In the genomic region with DNA sequence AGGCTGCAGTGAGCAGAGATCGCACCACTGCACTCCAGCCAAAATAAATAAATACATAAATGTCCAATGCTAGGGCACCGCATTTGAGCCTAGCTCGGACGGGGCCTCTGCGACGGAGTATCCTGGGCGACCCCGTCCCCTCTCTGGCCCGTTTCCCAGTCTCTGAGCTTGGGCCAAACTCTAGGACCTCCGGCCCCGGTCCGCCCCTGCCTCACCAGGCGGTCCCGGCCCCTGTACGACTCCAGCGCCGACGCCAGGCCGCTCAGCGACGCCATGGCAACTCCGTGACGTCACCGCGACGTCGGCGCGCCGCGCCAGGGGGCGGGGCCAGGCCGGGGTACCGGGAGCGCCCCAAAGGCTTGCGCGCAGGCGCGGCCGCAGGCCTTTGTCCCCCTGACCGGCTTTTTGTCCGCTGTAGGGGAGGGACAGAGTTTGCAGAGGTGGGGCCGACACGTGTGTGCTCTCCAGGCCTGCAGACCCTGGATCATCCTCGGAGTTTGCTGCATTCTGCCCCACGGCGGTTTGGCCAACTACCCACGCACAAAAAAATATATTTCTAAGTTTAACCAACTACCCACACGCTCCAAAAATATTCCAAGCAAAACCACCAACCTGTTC, we compare ENCODE assay signal across 8 cellular contexts. TPM values are rescaled to one million over a fixed set of nuclear protein-coding genes. Genes with fewer than 3 reads are reported as not detected.
DNase-seq lines count a peak whose midpoint lies in the region; ATAC-seq lines count a peak whose summit lies in the region.

PEX11G (minus strand) TSS at position 300 of the 618 bp plus-strand sequence; CDS start at position 275, 25 bp downstream.

- H3K9me3 ChIP-seq in SJSA1 (replicated peaks): peaks cover 3% of the 10 kb centered on the region; the same call in 1 of the 2 replicates

- peaks cover 23% of the 10 kb centered on the region for H3K4me1 Mint-ChIP-seq in activated naive CD4-positive, alpha-beta T cell treated with anti-CD3 and anti-CD28 coated beads, Interleukin-2, amount 10 ng/mL, durations not matched to agents 7 days and 5 days

- no peaks in the 10 kb centered on the region for H3K36me3 Mint-ChIP-seq in activated naive CD4-positive, alpha-beta T cell treated with anti-CD3 and anti-CD28 coated beads, Interleukin-2, amount 10 ng/mL, durations not matched to agents 7 days and 5 days

- peak within 1 kb of the TSS; percentile 47; the same call in 1 of the 2 replicates for H3K27ac ChIP-seq in ACC112 (ENCODE audit: low read depth, low read length)
- peak within 1 kb of the TSS; percentile 41; the same call in 1 of the 2 replicates for H3K27ac ChIP-seq in SJSA1
- peak within 1 kb of the TSS; percentile 86 for H3K27ac ChIP-seq in substantia nigra (ENCODE audit: low read depth, low read length, poor library complexity, severe bottlenecking)

- H3K4me3 Mint-ChIP-seq in activated naive CD4-positive, alpha-beta T cell treated with anti-CD3 and anti-CD28 coated beads, Interleukin-2, amount 10 ng/mL, durations not matched to agents 7 days and 5 days: peak within 1 kb of the TSS; percentile 73

- no peaks in the 10 kb centered on the region for H3K79me2 ChIP-seq in ACC112 (ENCODE audit: control insufficient read depth, insufficient read depth, low read length, unreplicated experiment)

- H3K4me3 ChIP-seq in ACC112 (ENCODE audit: low read depth, low read length) (peak within 1 kb of the TSS; percentile 85), SJSA1 (peak within 1 kb of the TSS; percentile 41)
- peak within 1 kb of the TSS; percentile 69 for H3K4me3 ChIP-seq in Jurkat, Clone E6-1 (ENCODE audit: low read length)

- DNase-seq in Jurkat, Clone E6-1 (ENCODE audit: low read depth, low spot score): peak; percentile 71
- DNase-seq in SJSA1 (ENCODE audit: low read depth in 1 of 2, low spot score in 2 of 2): peak; percentile 68 to 80
- peak; percentile 92 for DNase-seq in activated naive CD4-positive, alpha-beta T cell treated with anti-CD3 and anti-CD28 coated beads, Interleukin-2, amount 10 ng/mL, durations not matched to agents 7 days and 5 days
- peak; percentile 98 for DNase-seq in germinal center (ENCODE audit: low spot score)
- DNase-seq in nucleus accumbens (lab: John Stamatoyannopoulos, UW): peak in 55 of 56 donors; percentile 17 to 94 (median 84)
- peak; percentile 40 to 97 (median 84) for DNase-seq in substantia nigra (lab: John Stamatoyannopoulos, UW)

- H3K27me3 Mint-ChIP-seq in activated naive CD4-positive, alpha-beta T cell treated with anti-CD3 and anti-CD28 coated beads, Interleukin-2, amount 10 ng/mL, durations not matched to agents 7 days and 5 days: peaks cover 4% of the 10 kb centered on the region

- H3K36me3 ChIP-seq in ACC112 (ENCODE audit: insufficient read depth, low read length) (no peaks in the 10 kb centered on the region), SJSA1 (no peaks in the 10 kb centered on the region)

- CTCF ChIA-PET in activated naive CD4-positive, alpha-beta T cell treated with anti-CD3 and anti-CD28 coated beads, Interleukin-2, amount 10 ng/mL, durations not matched to agents 7 days and 5 days (lab: Charles Lee): interaction anchor here (1.0 kb wide), 1 partner anchor 192 kb away, joined by 4 read pairs; the partner anchor contains the start of gene TRAPPC5

- no peaks in the 10 kb centered on the region for H3K4me1 ChIP-seq in ACC112 (ENCODE audit: control insufficient read depth, insufficient read depth, low read length, unreplicated experiment)
- H3K4me1 ChIP-seq in SJSA1 (replicated peaks): peaks cover 21% of the 10 kb centered on the region

- peak within 1 kb of the TSS; percentile 86 for H3K27ac Mint-ChIP-seq in activated naive CD4-positive, alpha-beta T cell treated with anti-CD3 and anti-CD28 coated beads, Interleukin-2, amount 10 ng/mL, durations not matched to agents 7 days and 5 days

- peak within 1 kb of the TSS; percentile 97 for H2AFZ ChIP-seq in ACC112 (ENCODE audit: low read length, unreplicated experiment)

- H3K27me3 ChIP-seq in ACC112 (ENCODE audit: insufficient read depth, low read length) (no peaks in the 10 kb centered on the region), SJSA1 (replicated peaks) (no peaks in the 10 kb centered on the region)

- no peaks in the 10 kb centered on the region for H3K9me3 Mint-ChIP-seq in activated naive CD4-positive, alpha-beta T cell treated with anti-CD3 and anti-CD28 coated beads, Interleukin-2, amount 10 ng/mL, durations not matched to agents 7 days and 5 days

- peak; percentile 67 for ATAC-seq in GM19035 (IDR thresholded peaks at IDR 0.05; ENCODE audit: unreplicated experiment)

RNA-seq across cellular contexts. Expression of gene PEX11G, which starts in this region (rescaled TPM):
- not detected for polyA plus RNA-seq in Jurkat, Clone E6-1 (2012; ENCODE audit: insufficient read depth, insufficient read length)
- 0.47 TPM in 1 of 2 replicates, not detected in the other for total RNA-seq in SJSA1 (2014; rRNA removed; shearing (Covaris generic))

Comparison
In these comparisons a context has a peak if more than half of its experiments do, and no peak if none do; other contexts are left out.
1. Peak in every context shown above with its lines: DNase-seq, ATAC-seq, H3K4me3 ChIP-seq and H3K27ac ChIP-seq.
2. Peak in DNase-seq, H3K4me3 ChIP-seq and H3K27ac ChIP-seq in SJSA1; RNA of the gene not detected or under 1 TPM.